ENCODE assay signal across 18 cellular contexts in genomic region chr1:2974701-2975301, GRCh38. TPM values are rescaled to one million over a fixed set of nuclear protein-coding genes. Genes with fewer than 3 reads are reported as not detected.
A peak's percentile ranks its signal among the peaks of the same experiment; 100 is the strongest.
DNase-seq lines count a peak whose midpoint lies in the region; ATAC-seq and TF ChIP-seq lines count a peak whose summit lies in the region.
"Had no signal": no experiment of that assay in that cellular context is flagged by ENCODE, and none has a peak within 500 bp of the region (broad histone marks: within the 10 kb centered on the region; RNA-seq: fewer than 3 reads in every experiment).

No MANE protein-coding gene starts in this region.

- TF ChIP-seq CTCF in ascending aorta (IDR thresholded peaks at IDR 0.05), result no peak
- no peak for TF ChIP-seq CTCF in osteocyte (IDR thresholded peaks at IDR 0.05)
- no peak for TF ChIP-seq CTCF in type B pancreatic cell (conservative IDR thresholded peaks at IDR 0.05)

- H3K4me1 Mint-ChIP-seq in osteocyte (ENCODE audit: unreplicated experiment) (no peaks in the 10 kb centered on the region), type B pancreatic cell (ENCODE audit: unreplicated experiment) (no peaks in the 10 kb centered on the region)
- H3K4me1 Mint-ChIP-seq: IgD-negative memory B cell had no signal

- H3K27me3 Mint-ChIP-seq in osteocyte (ENCODE audit: unreplicated experiment), result no peaks in the 10 kb centered on the region
- no peaks in the 10 kb centered on the region for H3K27me3 Mint-ChIP-seq in type B pancreatic cell

- no peaks in the 10 kb centered on the region for H3K36me3 ChIP-seq in ascending aorta

- no peak overlapping the region for H3K27ac Mint-ChIP-seq in osteocyte (ENCODE audit: unreplicated experiment)
- no peak overlapping the region for H3K27ac Mint-ChIP-seq in type B pancreatic cell
- H3K27ac Mint-ChIP-seq: CD8-positive, alpha-beta T cell; IgD-negative memory B cell had no signal

- no peak for ATAC-seq in GM21717 (IDR thresholded peaks at IDR 0.05; ENCODE audit: unreplicated experiment)
- ATAC-seq: CD8-positive, alpha-beta T cell had no signal

- peaks cover 11 to 34% of the 10 kb centered on the region in 2 donors for H3K4me1 ChIP-seq in ascending aorta

- intact Hi-C loops in ascending aorta (cut with DNase I), result no loop called here

- no peak overlapping the region for H3K4me3 ChIP-seq in ascending aorta

- no peaks in the 10 kb centered on the region for H3K9me3 ChIP-seq in ascending aorta

- H3K4me3 Mint-ChIP-seq in osteocyte (ENCODE audit: unreplicated experiment), result no peak overlapping the region
- H3K4me3 Mint-ChIP-seq in type B pancreatic cell, result no peak overlapping the region
- H3K4me3 Mint-ChIP-seq: CD8-positive, alpha-beta T cell; IgD-negative memory B cell had no signal

- H3K36me3 Mint-ChIP-seq in osteocyte (ENCODE audit: unreplicated experiment), result no peaks in the 10 kb centered on the region
- H3K36me3 Mint-ChIP-seq in type B pancreatic cell, result no peaks in the 10 kb centered on the region
- H3K36me3 Mint-ChIP-seq: CD8-positive, alpha-beta T cell; IgD-negative memory B cell had no signal

- DNase-seq in activated CD8-positive, alpha-beta memory T cell treated with anti-CD3 and anti-CD28 coated beads for 24 hours, result peak; percentile 46
- no peak for DNase-seq in activated CD8-positive, alpha-beta memory T cell treated with anti-CD3 and anti-CD28 coated beads, Interleukin-2, amount 50 U/mL, for 4 hours
- peak in 1 of 2 donors; percentile 62 for DNase-seq in ascending aorta (ENCODE audit: low spot score in 2 of 2)
- DNase-seq in osteocyte (ENCODE audit: extremely low spot score, unreplicated experiment), result peak; percentile 82
- DNase-seq in type B pancreatic cell (ENCODE audit: extremely low spot score, unreplicated experiment), result peak; percentile 58
- DNase-seq in SW 1271 (lab: John Stamatoyannopoulos, UW), result no peak
- no peak for DNase-seq in ecto neural progenitor cell (ENCODE audit: low spot score)
- DNase-seq: 8988T, HCEC 1CT, NCI-H187 treated with DMSO at 0.1 percent for 48 hours, NCI-H2171, NCI-H748 treated with DMSO at 0.1 percent for 48 hours had no signal

- H3K27me3 ChIP-seq in ascending aorta, result no peaks in the 10 kb centered on the region

- H3K27ac ChIP-seq in ascending aorta, result peak overlapping the region; percentile 67 to 78

- H3K9me3 Mint-ChIP-seq in osteocyte (ENCODE audit: unreplicated experiment) (no peaks in the 10 kb centered on the region), type B pancreatic cell (no peaks in the 10 kb centered on the region)
- H3K9me3 Mint-ChIP-seq: CD8-positive, alpha-beta T cell; IgD-negative memory B cell had no signal

RNA-seq across cellular contexts. Expression of gene ACTRT2, which starts 46.5 kb away (rescaled TPM):
- not detected for total RNA-seq in ascending aorta
- not detected in 2 replicates for total RNA-seq in osteocyte
- not detected in 2 replicates for total RNA-seq in type B pancreatic cell (ENCODE audit: low replicate concordance)
- total RNA-seq: CD8-positive, alpha-beta T cell; HT1080; LHCN-M2; NCI-H460 had no signal

Comparison
In these comparisons a context has a peak if more than half of its experiments do, and no peak if none do; other contexts are left out.
1. DNase-seq: peak in activated CD8-positive, alpha-beta memory T cell treated with anti-CD3 and anti-CD28 coated beads for 24 hours (single experiment), osteocyte (single experiment) and type B pancreatic cell (single experiment); none in activated CD8-positive, alpha-beta memory T cell treated with anti-CD3 and anti-CD28 coated beads, Interleukin-2, amount 50 U/mL, for 4 hours (single experiment), SW 1271 (0 of 2) and ecto neural progenitor cell (single experiment).